ENCODE assay signal across 8 cellular contexts in genomic region chr4:82851902-82852750, GRCh38. TPM values are rescaled to one million over a fixed set of nuclear protein-coding genes. Genes with fewer than 3 reads are reported as not detected.
DNase-seq lines count a peak whose midpoint lies in the region; TF ChIP-seq lines count a peak whose summit lies in the region.

No MANE protein-coding gene starts in this region.

- H3K27me3 Mint-ChIP-seq in activated naive CD4-positive, alpha-beta T cell treated with anti-CD3 and anti-CD28 coated beads, Interleukin-2, amount 10 ng/mL, durations not matched to agents 7 days and 5 days = no peaks in the 10 kb centered on the region
- no peaks in the 10 kb centered on the region for H3K27me3 Mint-ChIP-seq in dendritic cell treated with granulocyte-macrophage colony-stimulating factor and Interleukin-4, amounts not matched to agents 40 ng/mL and 50 ng/mL, for 4 days

- H3K4me1 ChIP-seq in osteoblast (ENCODE audit: insufficient read depth, low read length) = no peaks in the 10 kb centered on the region

- peak; percentile 43 for TF ChIP-seq CTCF in osteoblast (IDR thresholded peaks at IDR 0.05; ENCODE audit: extremely low read depth, low read depth, low read length)

- CTCF ChIA-PET in activated naive CD4-positive, alpha-beta T cell treated with anti-CD3 and anti-CD28 coated beads, Interleukin-2, amount 10 ng/mL, durations not matched to agents 7 days and 5 days (lab: Charles Lee) = interaction anchor here (0.6 to 5.5 kb wide), 30 partner anchors 11 to 592 kb away, joined by 3 to 91 read pairs (median 4); partner anchors contain the start of genes COPS4 and LIN54

- DNase-seq in activated naive CD4-positive, alpha-beta T cell treated with anti-CD3 and anti-CD28 coated beads, Interleukin-2, amount 10 ng/mL, durations not matched to agents 7 days and 5 days = no peak
- no peak for DNase-seq in activated naive CD4-positive, alpha-beta T cell treated with anti-CD3 and anti-CD28 coated beads, Interleukin-2, amount 50 U/mL, for 16 hours
- peak; percentile 2 for DNase-seq in NCI-H1694 treated with DMSO at 0.1 percent for 48 hours (lab: John Stamatoyannopoulos, UW)
- DNase-seq in osteoblast (ENCODE audit: insufficient read length, low spot score, missing footprints) = no peak
- DNase-seq in stimulated activated CD4-positive, alpha-beta T cell treated with anti-CD3 and anti-CD28 coated beads, Interleukin-4, amount 100 ng/mL, for 1 hour = no peak
- DNase-seq in T-helper 9 cell = no peak
- no peak for DNase-seq in stimulated activated CD4-positive, alpha-beta T cell treated with anti-CD3 and anti-CD28 coated beads, Interleukin-12 subunit alpha, Interleukin-12 subunit beta, amount 100 ng/mL, for 4 hours

- no peaks in the 10 kb centered on the region for H3K9me3 Mint-ChIP-seq in activated naive CD4-positive, alpha-beta T cell treated with anti-CD3 and anti-CD28 coated beads, Interleukin-2, amount 10 ng/mL, durations not matched to agents 7 days and 5 days
- H3K9me3 Mint-ChIP-seq in dendritic cell treated with granulocyte-macrophage colony-stimulating factor and Interleukin-4, amounts not matched to agents 40 ng/mL and 50 ng/mL, for 4 days = no peaks in the 10 kb centered on the region

- peak overlapping the region; percentile 25 for H3K27ac Mint-ChIP-seq in activated naive CD4-positive, alpha-beta T cell treated with anti-CD3 and anti-CD28 coated beads, Interleukin-2, amount 10 ng/mL, durations not matched to agents 7 days and 5 days
- H3K27ac Mint-ChIP-seq in dendritic cell treated with granulocyte-macrophage colony-stimulating factor and Interleukin-4, amounts not matched to agents 40 ng/mL and 50 ng/mL, for 4 days = peak overlapping the region; percentile 58

- no peaks in the 10 kb centered on the region for H3K4me1 Mint-ChIP-seq in activated naive CD4-positive, alpha-beta T cell treated with anti-CD3 and anti-CD28 coated beads, Interleukin-2, amount 10 ng/mL, durations not matched to agents 7 days and 5 days
- H3K4me1 Mint-ChIP-seq in dendritic cell treated with granulocyte-macrophage colony-stimulating factor and Interleukin-4, amounts not matched to agents 40 ng/mL and 50 ng/mL, for 4 days (ENCODE audit: low read depth) = no peaks in the 10 kb centered on the region

- peaks cover 27% of the 10 kb centered on the region for H4K20me1 ChIP-seq in osteoblast (ENCODE audit: insufficient read depth, low read length)

- no peaks in the 10 kb centered on the region for H3K27me3 ChIP-seq in osteoblast (ENCODE audit: insufficient read depth, low read length)

- H3K79me2 ChIP-seq in osteoblast (ENCODE audit: insufficient read depth, low read length) = peaks cover 51% of the 10 kb centered on the region

- H3K4me2 ChIP-seq in osteoblast (ENCODE audit: insufficient read depth, low read length) = no peak overlapping the region

- intact Hi-C loops in dendritic cell treated with granulocyte-macrophage colony-stimulating factor and Interleukin-4, amounts not matched to agents 40 ng/mL and 50 ng/mL, for 4 days (cut with micrococcal nuclease) = no loop called here

- peak overlapping the region; percentile 22 for H3K27ac ChIP-seq in osteoblast (ENCODE audit: low read depth, low read length)

- H3K4me3 ChIP-seq in osteoblast (ENCODE audit: insufficient read depth, low read length) = no peak overlapping the region

- H3K36me3 Mint-ChIP-seq in activated naive CD4-positive, alpha-beta T cell treated with anti-CD3 and anti-CD28 coated beads, Interleukin-2, amount 10 ng/mL, durations not matched to agents 7 days and 5 days = peaks cover 53% of the 10 kb centered on the region
- peaks cover 90% of the 10 kb centered on the region for H3K36me3 Mint-ChIP-seq in dendritic cell treated with granulocyte-macrophage colony-stimulating factor and Interleukin-4, amounts not matched to agents 40 ng/mL and 50 ng/mL, for 4 days (ENCODE audit: low read depth)

- no peak overlapping the region for H2AFZ ChIP-seq in osteoblast (ENCODE audit: low read length)

- no peak overlapping the region for H3K4me3 Mint-ChIP-seq in activated naive CD4-positive, alpha-beta T cell treated with anti-CD3 and anti-CD28 coated beads, Interleukin-2, amount 10 ng/mL, durations not matched to agents 7 days and 5 days
- H3K4me3 Mint-ChIP-seq in dendritic cell treated with granulocyte-macrophage colony-stimulating factor and Interleukin-4, amounts not matched to agents 40 ng/mL and 50 ng/mL, for 4 days = no peak overlapping the region

- peaks cover 96% of the 10 kb centered on the region for H3K36me3 ChIP-seq in osteoblast (ENCODE audit: insufficient read depth, low read length)

- no peaks in the 10 kb centered on the region for H3K9me3 ChIP-seq in osteoblast (ENCODE audit: low read depth, low read length)

RNA-seq across cellular contexts. Expression of gene SEC31A, which starts 38.8 kb away (rescaled TPM):
- 487 and 513 TPM in 2 replicates for total RNA-seq in osteoblast

RNA-seq across cellular contexts. Expression of gene THAP9, which starts 48.4 kb away (rescaled TPM):
- 3.2 and 3.3 TPM in 2 replicates for total RNA-seq in osteoblast

RNA-seq across cellular contexts. Expression of gene SCD5, which starts 53.5 kb away (rescaled TPM):
- total RNA-seq in osteoblast = 9.4 and 11.9 TPM in 2 replicates
